Comparison of ENCODE assay signal across 8 cellular contexts in genomic region chr9:76818271-76818670, GRCh38. TPM values are rescaled to one million over a fixed set of nuclear protein-coding genes. Genes with fewer than 3 reads are reported as not detected.
DNase-seq lines count a peak whose midpoint lies in the region; ATAC-seq, FAIRE-seq and TF ChIP-seq lines count a peak whose summit lies in the region.

No MANE protein-coding gene starts in this region.

- ATAC-seq in foreskin keratinocyte (peak; percentile 99), pancreas (peak; percentile 87 to 99 (median 96))
- no peak for ATAC-seq in CD8-positive, alpha-beta T cell

- BruUV-seq in Calu3 (replicated peaks; lab: Mats Ljungman, UMichigan), result no TSS peak

- H3K36me3 ChIP-seq in pancreas (no peaks in the 10 kb centered on the region), H7 (replicated peaks; ENCODE audit: control insufficient read depth, insufficient read depth, low read length) (no peaks in the 10 kb centered on the region)
- H3K36me3 ChIP-seq in CD8-positive, alpha-beta T cell (ENCODE audit: insufficient read depth, low read length), result no peaks in the 10 kb centered on the region

- H3K9me3 Mint-ChIP-seq in Calu3 (ENCODE audit: low read depth, unreplicated experiment), result no peaks in the 10 kb centered on the region
- no peaks in the 10 kb centered on the region for H3K9me3 Mint-ChIP-seq in CD8-positive, alpha-beta T cell

- CTCF ChIA-PET in Calu3 (lab: Charles Lee), result interaction anchor here (0.6 kb wide), 1 partner anchor 375 kb away, joined by 3 read pairs; no protein-coding TSS in a partner anchor
- CTCF ChIA-PET in CD8-positive, alpha-beta T cell (lab: Charles Lee), result no interaction called here

- H3K4me3 Mint-ChIP-seq in Calu3 (ENCODE audit: low read depth, unreplicated experiment), result no peak overlapping the region
- no peak overlapping the region for H3K4me3 Mint-ChIP-seq in CD8-positive, alpha-beta T cell

- POLR2A ChIA-PET in CD8-positive, alpha-beta T cell (lab: Charles Lee), result no interaction called here

- peaks cover 12% of the 10 kb centered on the region for H3K4me1 Mint-ChIP-seq in Calu3 (ENCODE audit: low read depth, unreplicated experiment)
- no peaks in the 10 kb centered on the region for H3K4me1 Mint-ChIP-seq in CD8-positive, alpha-beta T cell (ENCODE audit: low read depth)

- no peak overlapping the region for H3K27ac ChIP-seq in foreskin keratinocyte
- H3K27ac ChIP-seq in pancreas, result peak overlapping the region in 2 of 4 donors; percentile 13 to 42
- no peak overlapping the region for H3K27ac ChIP-seq in CD8-positive, alpha-beta T cell (ENCODE audit: low read depth, low read length)

- peak; percentile 61 for DNase-seq in Calu3
- DNase-seq in RKO (ENCODE audit: low spot score), result peak; percentile 91
- peak; percentile 81 to 91 for DNase-seq in foreskin keratinocyte
- peak in 4 of 6 donors; percentile 18 to 69 (median 47) for DNase-seq in pancreas
- no peak for DNase-seq in activated CD8-positive, alpha-beta memory T cell treated with anti-CD3 and anti-CD28 coated beads, Interleukin-2, amount 50 U/mL, for 4 hours
- no peak for DNase-seq in H7
- no peak for DNase-seq in NCI-H1930 (lab: John Stamatoyannopoulos, UW)
- DNase-seq in CD8-positive, alpha-beta T cell, result no peak

- H3K4me3 ChIP-seq in pancreas (no peak overlapping the region), H7 (ENCODE audit: insufficient read depth, low read depth, low read length) (no peak overlapping the region)
- no peak overlapping the region for H3K4me3 ChIP-seq in CD8-positive, alpha-beta T cell (ENCODE audit: low read depth, low read length)

- H3K4me1 ChIP-seq in foreskin keratinocyte (no peaks in the 10 kb centered on the region), pancreas (no peaks in the 10 kb centered on the region)
- H3K4me1 ChIP-seq in CD8-positive, alpha-beta T cell (ENCODE audit: insufficient read depth, low read length), result no peaks in the 10 kb centered on the region

- no peaks in the 10 kb centered on the region for H3K9me3 ChIP-seq in pancreas
- H3K9me3 ChIP-seq in CD8-positive, alpha-beta T cell (ENCODE audit: low read length), result no peaks in the 10 kb centered on the region

- WGBS in pancreas, 2 donors, result 57 to 64% methylated on average over 4 of the region's 4 CpGs

- no peak for TF ChIP-seq CTCF in Calu3 (IDR thresholded peaks at IDR 0.05; ENCODE audit: unreplicated experiment)
- no peak for TF ChIP-seq CTCF in foreskin keratinocyte (conservative IDR thresholded peaks at IDR 0.05)
- TF ChIP-seq CTCF in pancreas (IDR thresholded peaks at IDR 0.05), result no peak
- no peak for TF ChIP-seq CTCF in CD8-positive, alpha-beta T cell (IDR thresholded peaks at IDR 0.05)

- H3K27me3 ChIP-seq in foreskin keratinocyte, result no peaks in the 10 kb centered on the region
- no peaks in the 10 kb centered on the region for H3K27me3 ChIP-seq in pancreas
- H3K27me3 ChIP-seq in H7 (ENCODE audit: control insufficient read depth, insufficient read depth, low read length), result no peaks in the 10 kb centered on the region
- peaks cover 1% of the 10 kb centered on the region for H3K27me3 ChIP-seq in CD8-positive, alpha-beta T cell (ENCODE audit: insufficient read depth, low read length)

- intact Hi-C loops in Calu3 (cut with micrococcal nuclease; ENCODE audit: unreplicated experiment), result loop anchor here (10.0 kb wide), 1 partner anchor 87 kb away; the partner anchor contains the start of gene PRUNE2
- intact Hi-C loops in pancreas (cut with DNase I), result no loop called here
- intact Hi-C loops in CD8-positive, alpha-beta T cell (cut with DNase I, micrococcal nuclease), result no loop called here

- no peaks in the 10 kb centered on the region for H3K36me3 Mint-ChIP-seq in Calu3 (ENCODE audit: insufficient read depth, unreplicated experiment)
- H3K36me3 Mint-ChIP-seq in CD8-positive, alpha-beta T cell, result no peaks in the 10 kb centered on the region

- peak; percentile 74 for FAIRE-seq in pancreas (lab: Jason Lieb, UNC)

- peaks cover 13% of the 10 kb centered on the region for H3K27me3 Mint-ChIP-seq in Calu3 (ENCODE audit: unreplicated experiment)
- H3K27me3 Mint-ChIP-seq in CD8-positive, alpha-beta T cell (ENCODE audit: low read depth), result peaks cover 9% of the 10 kb centered on the region

- H3K27ac Mint-ChIP-seq in Calu3 (ENCODE audit: unreplicated experiment), result no peak overlapping the region
- H3K27ac Mint-ChIP-seq in CD8-positive, alpha-beta T cell, result no peak overlapping the region

RNA-seq across cellular contexts. Expression of gene PCA3, which starts 54.0 kb away (rescaled TPM):
- not detected in 2 replicates for total RNA-seq in Calu3 (2022)
- not detected in 2 replicates for total RNA-seq in foreskin keratinocyte
- polyA plus RNA-seq in foreskin keratinocyte, result not detected in 2 replicates
- not detected for total RNA-seq in pancreas
- under 1 TPM in 1 of 2 donors, not detected in 1; 0.07 TPM for polyA plus RNA-seq in pancreas
- total RNA-seq in H7 (2014; rRNA removed; shearing (Covaris generic)), result not detected in 2 replicates
- not detected for total RNA-seq in CD8-positive, alpha-beta T cell

Comparison
In these comparisons a context has a peak if more than half of its experiments do, and no peak if none do; other contexts are left out.
1. DNase-seq: peak in Calu3 (single experiment), RKO (single experiment), foreskin keratinocyte (2 of 2) and pancreas (4 of 6); none in activated CD8-positive, alpha-beta memory T cell treated with anti-CD3 and anti-CD28 coated beads, Interleukin-2, amount 50 U/mL, for 4 hours (single experiment), H7 (single experiment), NCI-H1930 (0 of 2) and CD8-positive, alpha-beta T cell (0 of 7).